Comparison of ENCODE assay signal across 9 cellular contexts in the genomic region with DNA sequence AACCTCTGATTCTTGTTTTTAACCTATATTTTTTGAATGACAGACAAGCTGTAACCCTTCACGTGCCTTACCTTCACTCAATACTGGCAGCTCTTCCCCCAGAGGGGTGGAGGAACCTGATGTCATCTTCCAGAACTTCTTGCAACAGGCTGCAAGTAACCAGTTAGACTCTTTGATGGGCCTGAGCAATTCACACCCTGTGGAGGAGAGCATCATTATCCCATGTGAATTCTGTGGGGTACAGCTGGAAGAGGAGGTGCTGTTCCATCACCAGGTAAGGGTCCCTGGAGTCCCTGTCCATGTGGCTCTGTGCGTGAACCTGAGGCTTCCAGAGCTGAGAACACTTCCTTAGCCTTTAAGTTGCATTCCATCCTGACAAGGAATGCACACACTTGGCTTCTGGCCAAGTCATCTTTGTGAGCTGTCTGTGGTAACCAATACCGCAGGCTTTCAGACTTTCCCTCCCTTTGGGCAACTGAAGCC. TPM values are rescaled to one million over a fixed set of nuclear protein-coding genes. Genes with fewer than 3 reads are reported as not detected.
DNase-seq lines count a peak whose midpoint lies in the region; ATAC-seq and TF ChIP-seq lines count a peak whose summit lies in the region.
"Had no signal": no experiment of that assay in that cellular context is flagged by ENCODE, and none has a peak within 500 bp of the region (broad histone marks: within the 10 kb centered on the region; RNA-seq: fewer than 3 reads in every experiment).

No MANE protein-coding gene starts in this region.

- H2BK120ac ChIP-seq in mesenchymal stem cell (ENCODE audit: low read depth, low read length) = no peak overlapping the region

- H2BK15ac ChIP-seq in mesenchymal stem cell (ENCODE audit: low read depth, poor library complexity, severe bottlenecking) = no peak overlapping the region

- no peaks in the 10 kb centered on the region for H3K27me3 Mint-ChIP-seq in Calu3 (ENCODE audit: unreplicated experiment)

- peaks cover 12% of the 10 kb centered on the region for H3K79me1 ChIP-seq in mesenchymal stem cell (replicated peaks; ENCODE audit: low read length, poor library complexity, severe bottlenecking)

- no peak overlapping the region for H3K18ac ChIP-seq in mesenchymal stem cell (ENCODE audit: low read depth in 1 of 2, low read length in 2 of 2)

- no peak overlapping the region for H3K4me2 ChIP-seq in mammary epithelial cell (ENCODE audit: insufficient read depth, low read depth, low read length)
- no peak overlapping the region for H3K4me2 ChIP-seq in mesenchymal stem cell (ENCODE audit: low read length, poor library complexity, severe bottlenecking)

- ATAC-seq in GM18907 (IDR thresholded peaks at IDR 0.05; ENCODE audit: unreplicated experiment) = no peak

- H2BK5ac ChIP-seq in mesenchymal stem cell (ENCODE audit: low read depth, low read length, poor library complexity, severe bottlenecking) = no peak overlapping the region

- H3K4me3 ChIP-seq in mammary epithelial cell (replicated peaks in 1 of 3; ENCODE audit: insufficient read depth in 1 of 3, low read depth in 2 of 3, low read length in 3 of 3) (no peak overlapping the region), mesenchymal stem cell (ENCODE audit: insufficient read depth in 1 of 2, low read depth in 1 of 2, low read length in 2 of 2) (no peak overlapping the region)
- H3K4me3 ChIP-seq: dorsolateral prefrontal cortex had no signal

- no peaks in the 10 kb centered on the region for H3K9me3 Mint-ChIP-seq in Calu3 (ENCODE audit: low read depth, unreplicated experiment)

- H3K27ac Mint-ChIP-seq in Calu3 (ENCODE audit: unreplicated experiment) = peak overlapping the region; percentile 49

- CTCF ChIA-PET in Calu3 (lab: Charles Lee) = no interaction called here
- CTCF ChIA-PET in mammary epithelial cell (lab: Charles Lee; ENCODE audit: low non-redundant PET) = interaction anchor here (0.5 kb wide), 1 partner anchor 50 kb away, joined by 4 read pairs; no protein-coding TSS in a partner anchor

- 59% methylated on average over 3 of the region's 3 CpGs for WGBS in mammary epithelial cell (ENCODE audit: low coverage, missing lambda C conversion rate)
- WGBS in mesenchymal stem cell = 71% methylated on average over 3 of the region's 3 CpGs

- intact Hi-C loops in Calu3 (cut with micrococcal nuclease; ENCODE audit: unreplicated experiment) (loop anchor here (5.0 kb wide), 1 partner anchor 41 kb away; a partner anchor contains a TSS), mammary epithelial cell (cut with micrococcal nuclease) (loop anchor here (2.0 kb wide), 1 partner anchor 39 kb away; a partner anchor contains a TSS)

- H3K9ac ChIP-seq in mammary epithelial cell (ENCODE audit: insufficient read depth, low read length) (no peak overlapping the region), mesenchymal stem cell (ENCODE audit: low read length) (no peak overlapping the region)

- H3K79me2 ChIP-seq in mammary epithelial cell (ENCODE audit: insufficient read depth, low read length) = no peaks in the 10 kb centered on the region

- H3K9me3 ChIP-seq in mammary epithelial cell (replicated peaks; ENCODE audit: insufficient read depth, low read length) (no peaks in the 10 kb centered on the region), mesenchymal stem cell (ENCODE audit: control insufficient read depth, low read length) (no peaks in the 10 kb centered on the region)

- no peak overlapping the region for H4K8ac ChIP-seq in mesenchymal stem cell (ENCODE audit: low read length)

- no peak overlapping the region for H2BK12ac ChIP-seq in mesenchymal stem cell (ENCODE audit: low read length in 2 of 2)

- H3K4me1 ChIP-seq in mammary epithelial cell (ENCODE audit: insufficient read depth, low read length) (peaks cover 7% of the 10 kb centered on the region), mesenchymal stem cell (ENCODE audit: control insufficient read depth, insufficient read depth, low read depth, low read length) (peaks cover 6% of the 10 kb centered on the region)

- no peak overlapping the region for H3K23ac ChIP-seq in mesenchymal stem cell (ENCODE audit: low read length in 2 of 2)

- H3K14ac ChIP-seq in mesenchymal stem cell (ENCODE audit: low read length in 2 of 2) = no peak overlapping the region

- dilution Hi-C loops in mammary epithelial cell (cut with HindIII; ENCODE audit: low sequenced_read_pairs) = no loop called here

- H3K36me3 ChIP-seq in mammary epithelial cell (ENCODE audit: insufficient read depth, low read length) (peaks cover 7% of the 10 kb centered on the region), mesenchymal stem cell (ENCODE audit: control insufficient read depth in 1 of 2, insufficient read depth in 2 of 2, low read depth in 1 of 2, low read length in 2 of 2) (peaks cover 62 to 92% of the 10 kb centered on the region in 2 experiments)

- H3K36me3 Mint-ChIP-seq in Calu3 (ENCODE audit: insufficient read depth, unreplicated experiment) = peaks cover 66% of the 10 kb centered on the region

- in situ Hi-C loops in mammary epithelial cell (cut with MboI; ENCODE audit: low sequenced_read_pairs in 2 of 2) = no loop called here

- BruUV-seq in Calu3 (replicated peaks; lab: Mats Ljungman, UMichigan) (no TSS peak), mammary epithelial cell (replicated peaks; lab: Mats Ljungman, UMichigan) (no TSS peak)

- DNase-seq in Calu3 (peak; percentile 23), HS-5 (ENCODE audit: low read depth) (peak; percentile 45), mammary epithelial cell (peak; percentile 67), mesenchymal stem cell (peak; percentile 42), medulla oblongata (ENCODE audit: extremely low spot score) (no peak)
- no peak for DNase-seq in stimulated activated CD4-positive, alpha-beta T cell treated with anti-CD3 and anti-CD28 coated beads, Interleukin-1b, Interleukin-23, amount 100 ng/mL, for 48 hours
- DNase-seq: posterior cingulate gyrus had no signal

- no peak overlapping the region for H2AK5ac ChIP-seq in mesenchymal stem cell (ENCODE audit: low read length, severe bottlenecking)

- peaks cover 23% of the 10 kb centered on the region for H3K4me1 Mint-ChIP-seq in Calu3 (ENCODE audit: low read depth, unreplicated experiment)

- TF ChIP-seq CTCF in Calu3 (IDR thresholded peaks at IDR 0.05; ENCODE audit: unreplicated experiment) = no peak
- no peak for TF ChIP-seq CTCF in mammary epithelial cell (conservative IDR thresholded peaks at IDR 0.05 in 1 of 2, IDR thresholded peaks at IDR 0.05 in 1 of 2; ENCODE audit: extremely low read depth in 1 of 2, insufficient read depth in 1 of 2, low read depth in 1 of 2, low read length in 2 of 2)

- no peaks in the 10 kb centered on the region for H4K20me1 ChIP-seq in mammary epithelial cell (ENCODE audit: insufficient read depth, low read length)

- no peak overlapping the region for H4K91ac ChIP-seq in mesenchymal stem cell (ENCODE audit: low read length)

- H2AFZ ChIP-seq in mammary epithelial cell (ENCODE audit: low read depth, low read length) (no peak overlapping the region), mesenchymal stem cell (ENCODE audit: low read depth, low read length) (no peak overlapping the region)

- H3K4me3 Mint-ChIP-seq in Calu3 (ENCODE audit: low read depth, unreplicated experiment) = no peak overlapping the region

- no peak overlapping the region for H3K27ac ChIP-seq in mammary epithelial cell (ENCODE audit: insufficient read depth, low read depth, low read length)
- peak overlapping the region; percentile 79 for H3K27ac ChIP-seq in mesenchymal stem cell (ENCODE audit: low read length, poor library complexity, severe bottlenecking)

- no peak overlapping the region for H3K4ac ChIP-seq in mesenchymal stem cell (ENCODE audit: low read depth in 1 of 2, low read length in 2 of 2)

- H3K27me3 ChIP-seq in mammary epithelial cell (ENCODE audit: insufficient read depth, low read length) (no peaks in the 10 kb centered on the region), mesenchymal stem cell (ENCODE audit: control insufficient read depth in 1 of 2, insufficient read depth in 1 of 2, low read length in 2 of 2) (no peaks in the 10 kb centered on the region)
- H3K27me3 ChIP-seq: dorsolateral prefrontal cortex had no signal

RNA-seq across cellular contexts. Expression of a gene that starts 22.7 kb away (rescaled TPM):
- total RNA-seq in Calu3 (2022) = 38.8 and 40.7 TPM in 2 replicates
- 10 to 100 TPM; 20.0 to 32.3 TPM for total RNA-seq in mammary epithelial cell
- 16.2 TPM for polyA plus RNA-seq in mammary epithelial cell
- 16.5 TPM for polyA minus RNA-seq in mammary epithelial cell
- 26.0 TPM for polyA plus RNA-seq in mesenchymal stem cell (2013, experiment 1 of 2)
- 24.7 TPM for polyA plus RNA-seq in mesenchymal stem cell (2013, experiment 2 of 2)

RNA-seq across cellular contexts. Expression of a gene that starts 39.5 kb away (rescaled TPM):
- total RNA-seq in Calu3 (2022) (55.0 and 56.3 TPM in 2 replicates), mammary epithelial cell (10 to 100 TPM; 23.7 to 37.0 TPM)
- 13.0 TPM for polyA plus RNA-seq in mammary epithelial cell
- 25.7 TPM for polyA minus RNA-seq in mammary epithelial cell
- polyA plus RNA-seq in mesenchymal stem cell (2013, experiment 1 of 2) = 14.3 TPM
- 18.4 TPM for polyA plus RNA-seq in mesenchymal stem cell (2013, experiment 2 of 2)

Comparison
In these comparisons a context has a peak if more than half of its experiments do, and no peak if none do; other contexts are left out.
1. DNase-seq: peak in Calu3 (single experiment), HS-5 (single experiment), mammary epithelial cell (single experiment) and mesenchymal stem cell (single experiment); none in stimulated activated CD4-positive, alpha-beta T cell treated with anti-CD3 and anti-CD28 coated beads, Interleukin-1b, Interleukin-23, amount 100 ng/mL, for 48 hours (single experiment) and medulla oblongata (single experiment).